8 cellular contexts compared by ENCODE assay signal in the genomic region with DNA sequence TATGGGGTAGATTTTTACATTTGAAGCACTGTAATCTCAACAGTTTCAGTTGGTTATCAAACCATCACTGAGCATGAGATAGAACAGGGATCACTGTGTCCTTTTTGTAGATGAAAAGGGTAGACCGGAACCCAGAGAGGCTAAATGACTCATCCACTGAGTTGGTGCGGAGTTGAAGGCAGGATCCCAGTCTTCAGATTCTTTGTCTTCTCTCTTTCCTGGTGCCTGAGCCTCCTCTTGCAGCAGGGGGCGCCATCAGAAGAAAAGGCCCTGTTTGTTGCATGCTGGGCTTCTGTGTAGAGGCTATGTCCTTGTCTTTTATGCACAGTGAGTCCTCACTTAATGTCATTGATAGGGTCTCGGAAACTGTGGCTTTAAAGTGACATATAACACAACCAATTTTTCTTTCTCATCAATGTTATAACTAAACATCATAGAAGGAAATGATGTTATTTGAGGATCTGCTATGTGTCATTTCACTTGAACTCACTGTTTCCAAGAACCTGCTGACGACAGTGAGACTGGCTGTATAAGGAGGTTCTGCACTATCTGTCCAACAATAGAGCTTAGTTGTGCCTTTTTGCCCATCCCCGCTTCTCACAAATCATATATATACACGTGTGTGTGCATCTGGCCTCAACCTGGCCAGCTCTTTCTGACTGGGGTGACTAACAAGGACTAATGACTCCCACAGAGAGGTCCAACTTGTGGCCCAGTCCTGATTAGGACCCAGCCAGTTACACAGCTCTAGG.
A peak's percentile ranks its signal among the peaks of the same experiment; 100 is the strongest.
DNase-seq lines count a peak whose midpoint lies in the region; ATAC-seq and TF ChIP-seq lines count a peak whose summit lies in the region.

No MANE protein-coding gene starts in this region.

- H3K27ac ChIP-seq in neutrophil: no peak overlapping the region

- no peak overlapping the region for H3K4me3 ChIP-seq in neutrophil (ENCODE audit: low read depth in 1 of 2, low read length in 1 of 2)

- H3K36me3 Mint-ChIP-seq in effector memory CD8-positive, alpha-beta T cell (ENCODE audit: insufficient read depth): peaks cover 51% of the 10 kb centered on the region

- H3K27me3 Mint-ChIP-seq in effector memory CD8-positive, alpha-beta T cell: no peaks in the 10 kb centered on the region

- TF ChIP-seq CTCF in neutrophil (IDR thresholded peaks at IDR 0.05): peak; percentile 58

- peak overlapping the region in 1 of 2 donors; percentile 73 for H3K27ac Mint-ChIP-seq in effector memory CD8-positive, alpha-beta T cell

- peak; percentile 51 for ATAC-seq in GM18868 (IDR thresholded peaks at IDR 0.05; ENCODE audit: unreplicated experiment)
- ATAC-seq in effector memory CD8-positive, alpha-beta T cell (replicated peaks): peak; percentile 90
- ATAC-seq in GM19452 (IDR thresholded peaks at IDR 0.05; ENCODE audit: unreplicated experiment): no peak
- no peak for ATAC-seq in HG03354 (IDR thresholded peaks at IDR 0.05; ENCODE audit: poor library complexity, severe bottlenecking, unreplicated experiment)

- no peaks in the 10 kb centered on the region for H3K27me3 ChIP-seq in neutrophil

- H3K36me3 ChIP-seq in neutrophil: peaks cover 91% of the 10 kb centered on the region

- peak; percentile 75 for DNase-seq in AG08396 (ENCODE audit: low spot score)
- peak; percentile 81 for DNase-seq in NAMALWA (ENCODE audit: low spot score)
- peak; percentile 49 to 74 for DNase-seq in activated CD4-positive, alpha-beta T cell treated with anti-CD3 and anti-CD28 coated beads, Interleukin-2, amount 50 U/mL, for 24 hours (ENCODE audit: low read depth in 1 of 2, low spot score in 1 of 2)
- DNase-seq in effector memory CD8-positive, alpha-beta T cell: peak; percentile 40 to 51 (median 47)

- H3K9me3 ChIP-seq in neutrophil: no peaks in the 10 kb centered on the region

- peaks cover 9 to 13% of the 10 kb centered on the region in 2 donors for H3K4me1 Mint-ChIP-seq in effector memory CD8-positive, alpha-beta T cell (ENCODE audit: low read depth in 2 of 2)

- no peak overlapping the region for H3K4me3 Mint-ChIP-seq in effector memory CD8-positive, alpha-beta T cell

- H3K4me1 ChIP-seq in neutrophil (ENCODE audit: control insufficient read depth in 1 of 2, insufficient read depth in 1 of 2, low read depth in 1 of 2, low read length in 1 of 2): no peaks in the 10 kb centered on the region

- H3K9me3 Mint-ChIP-seq in effector memory CD8-positive, alpha-beta T cell: no peaks in the 10 kb centered on the region

Comparison
In these comparisons a context has a peak if more than half of its experiments do, and no peak if none do; other contexts are left out.
1. ATAC-seq: peak in GM18868 (single experiment) and effector memory CD8-positive, alpha-beta T cell (single experiment); none in GM19452 (single experiment) and HG03354 (single experiment).
2. Peak in every context shown above with its lines, with median percentiles within 50 percentile points of each other: DNase-seq.